In genomic region chr6:157209865-157210530, GRCh38 we compare ENCODE assay signal across 1 cellular context.
A peak's percentile ranks its signal among the peaks of the same experiment; 100 is the strongest.
TF ChIP-seq lines count a peak whose summit lies in the region.

No MANE protein-coding gene starts in this region.

TF ChIP-seq in neural cell, 6 proteins besides CTCF, POLR2A, EP300 and RAD21:
- TF ChIP-seq POLR2AphosphoS5 (IDR thresholded peaks at IDR 0.05) (peak; percentile 38), MXI1 (conservative IDR thresholded peaks at IDR 0.05; ENCODE audit: poor library complexity, severe bottlenecking) (peak; percentile 34), TAF1 (IDR thresholded peaks at IDR 0.05; ENCODE audit: low read depth) (no peak)
- TF ChIP-seq, protein P1, sequence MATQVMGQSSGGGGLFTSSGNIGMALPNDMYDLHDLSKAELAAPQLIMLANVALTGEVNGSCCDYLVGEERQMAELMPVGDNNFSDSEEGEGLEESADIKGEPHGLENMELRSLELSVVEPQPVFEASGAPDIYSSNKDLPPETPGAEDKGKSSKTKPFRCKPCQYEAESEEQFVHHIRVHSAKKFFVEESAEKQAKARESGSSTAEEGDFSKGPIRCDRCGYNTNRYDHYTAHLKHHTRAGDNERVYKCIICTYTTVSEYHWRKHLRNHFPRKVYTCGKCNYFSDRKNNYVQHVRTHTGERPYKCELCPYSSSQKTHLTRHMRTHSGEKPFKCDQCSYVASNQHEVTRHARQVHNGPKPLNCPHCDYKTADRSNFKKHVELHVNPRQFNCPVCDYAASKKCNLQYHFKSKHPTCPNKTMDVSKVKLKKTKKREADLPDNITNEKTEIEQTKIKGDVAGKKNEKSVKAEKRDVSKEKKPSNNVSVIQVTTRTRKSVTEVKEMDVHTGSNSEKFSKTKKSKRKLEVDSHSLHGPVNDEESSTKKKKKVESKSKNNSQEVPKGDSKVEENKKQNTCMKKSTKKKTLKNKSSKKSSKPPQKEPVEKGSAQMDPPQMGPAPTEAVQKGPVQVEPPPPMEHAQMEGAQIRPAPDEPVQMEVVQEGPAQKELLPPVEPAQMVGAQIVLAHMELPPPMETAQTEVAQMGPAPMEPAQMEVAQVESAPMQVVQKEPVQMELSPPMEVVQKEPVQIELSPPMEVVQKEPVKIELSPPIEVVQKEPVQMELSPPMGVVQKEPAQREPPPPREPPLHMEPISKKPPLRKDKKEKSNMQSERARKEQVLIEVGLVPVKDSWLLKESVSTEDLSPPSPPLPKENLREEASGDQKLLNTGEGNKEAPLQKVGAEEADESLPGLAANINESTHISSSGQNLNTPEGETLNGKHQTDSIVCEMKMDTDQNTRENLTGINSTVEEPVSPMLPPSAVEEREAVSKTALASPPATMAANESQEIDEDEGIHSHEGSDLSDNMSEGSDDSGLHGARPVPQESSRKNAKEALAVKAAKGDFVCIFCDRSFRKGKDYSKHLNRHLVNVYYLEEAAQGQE (IDR thresholded peaks at IDR 0.05; ENCODE audit: borderline replicate concordance): peak; percentile 36
